8 cellular contexts compared by ENCODE assay signal in genomic region chr9:136882109-136882946, GRCh38. TPM values are rescaled to one million over a fixed set of nuclear protein-coding genes. Genes with fewer than 3 reads are reported as not detected.
DNase-seq lines count a peak whose midpoint lies in the region; ATAC-seq and TF ChIP-seq lines count a peak whose summit lies in the region.

No MANE protein-coding gene starts in this region.

- ATAC-seq in omental fat pad (ENCODE audit: low FRiP score), result no peak

- H3K27ac ChIP-seq in skin epidermis, result peak overlapping the region in 20 of 21 experiments; percentile 37 to 96 (median 84)

- no peak overlapping the region for H3K4me3 ChIP-seq in NB4 (ENCODE audit: low read depth, low read length)
- no peak overlapping the region for H3K4me3 ChIP-seq in fibroblast of mammary gland (ENCODE audit: control insufficient read depth, low read depth, low read length)
- peak overlapping the region; percentile 6 to 38 (median 25) for H3K4me3 ChIP-seq in skin epidermis

- TF ChIP-seq POLR2A in NB4 (IDR thresholded peaks at IDR 0.05; ENCODE audit: extremely low read depth, insufficient read length), result no peak

- no peak for TF ChIP-seq CTCF in NB4 (IDR thresholded peaks at IDR 0.05; ENCODE audit: low read depth, low read length)
- no peak for TF ChIP-seq CTCF in fibroblast of mammary gland (conservative IDR thresholded peaks at IDR 0.05; ENCODE audit: control insufficient read depth, insufficient read depth, low read depth, low read length)
- TF ChIP-seq CTCF in omental fat pad (IDR thresholded peaks at IDR 0.05), result no peak

- DNase-seq in NK-92 treated with Interleukin-12 subunit alpha and Interleukin-12 subunit beta, amount 100 ng/mL, for 24 hours (lab: John Stamatoyannopoulos, UW), result peak; percentile 84
- DNase-seq in NK-92 (lab: John Stamatoyannopoulos, UW; ENCODE audit: unreplicated experiment) (no peak), NB4 (ENCODE audit: low read depth) (peak; percentile 75), fibroblast of mammary gland (ENCODE audit: low read depth) (peak; percentile 85), NCI-H82 treated with DMSO at 0.1 percent for 48 hours (lab: John Stamatoyannopoulos, UW; ENCODE audit: unreplicated experiment) (no peak), omental fat pad (ENCODE audit: low spot score) (no peak)
- peak; percentile 92 for DNase-seq in activated CD8-positive, alpha-beta memory T cell treated with anti-CD3 and anti-CD28 coated beads, Interleukin-2, amount 50 U/mL, for 4 hours

RNA-seq across cellular contexts. Expression of gene TRAF2, which starts 4.0 kb away (rescaled TPM):
- total RNA-seq in omental fat pad, result 1 to 10 TPM; 3.2 to 9.1 (median 5.1) TPM

RNA-seq across cellular contexts. Expression of gene EDF1, which starts 16.2 kb away (rescaled TPM):
- 100 to 1,000 TPM; 281 to 323 (median 308) TPM for total RNA-seq in omental fat pad

RNA-seq across cellular contexts. Expression of gene MAMDC4, which starts 30.2 kb away (rescaled TPM):
- 1 to 10 TPM; 1.4 to 3.9 (median 1.7) TPM for total RNA-seq in omental fat pad

RNA-seq across cellular contexts. Expression of gene PHPT1, which starts 33.1 kb away (rescaled TPM):
- total RNA-seq in omental fat pad, result 10 to 100 TPM; 27.1 to 53.9 (median 40.9) TPM

RNA-seq across cellular contexts. Expression of gene AJM1, which starts 40.0 kb away (rescaled TPM):
- total RNA-seq in omental fat pad, result 1 to 10 TPM in 1 of 4 donors, under 1 TPM in 3; 0.72 to 2.5 (median 0.78) TPM

Comparison
In these comparisons a context has a peak if more than half of its experiments do, and no peak if none do; other contexts are left out.
1. DNase-seq: peak in NK-92 treated with Interleukin-12 subunit alpha and Interleukin-12 subunit beta, amount 100 ng/mL, for 24 hours (single experiment), NB4 (single experiment), activated CD8-positive, alpha-beta memory T cell treated with anti-CD3 and anti-CD28 coated beads, Interleukin-2, amount 50 U/mL, for 4 hours (single experiment) and fibroblast of mammary gland (single experiment); none in NK-92 (single experiment), NCI-H82 treated with DMSO at 0.1 percent for 48 hours (single experiment) and omental fat pad (single experiment).
2. H3K4me3 ChIP-seq: peak in skin epidermis (7 of 7); none in NB4 (single experiment) and fibroblast of mammary gland (single experiment).